ENCODE assay signal across 8 cellular contexts in genomic region chr7:155549226-155549625, GRCh38. TPM values are rescaled to one million over a fixed set of nuclear protein-coding genes. Genes with fewer than 3 reads are reported as not detected.
"Had no signal": no experiment of that assay in that cellular context is flagged by ENCODE, and none has a peak within 500 bp of the region (broad histone marks: within the 10 kb centered on the region; RNA-seq: fewer than 3 reads in every experiment).

No MANE protein-coding gene starts in this region.

- H3K4me3 Mint-ChIP-seq: IgD-negative memory B cell had no signal

- H3K27ac ChIP-seq: HL-60 had no signal

- DNase-seq: IMR-90, KBM-7 had no signal

- ATAC-seq: HepG2, K562 had no signal

- H3K36me3 Mint-ChIP-seq: IgD-negative memory B cell had no signal

- H3K4me3 ChIP-seq: K562 had no signal

- H3K4me1 Mint-ChIP-seq: IgD-negative memory B cell had no signal

- H3K27ac Mint-ChIP-seq: IgD-negative memory B cell had no signal

RNA-seq across cellular contexts. Expression of gene CNPY1, which starts 2.9 kb away (rescaled TPM):
- total RNA-seq: HepG2, HT-29, HT1080, IMR-90, K562 had no signal
- polyA plus RNA-seq: HepG2, IgD-negative memory B cell, IMR-90, K562 had no signal
